Comparison of ENCODE assay signal across 10 cellular contexts in genomic region chr5:177427919-177428573, GRCh38. TPM values are rescaled to one million over a fixed set of nuclear protein-coding genes. Genes with fewer than 3 reads are reported as not detected.
DNase-seq lines count a peak whose midpoint lies in the region; ATAC-seq and TF ChIP-seq lines count a peak whose summit lies in the region.
"Had no signal": no experiment of that assay in that cellular context is flagged by ENCODE, and none has a peak within 500 bp of the region (broad histone marks: within the 10 kb centered on the region; RNA-seq: fewer than 3 reads in every experiment).

No MANE protein-coding gene starts in this region.

- no peak for TF ChIP-seq CTCF in GM23338 (conservative IDR thresholded peaks at IDR 0.05; ENCODE audit: low read depth in 2 of 2)

- peak overlapping the region; percentile 93 for H3K4me2 ChIP-seq in GM23338

- H2AFZ ChIP-seq in GM23338, result no peak overlapping the region

- H3K36me3 Mint-ChIP-seq in GM23338 (ENCODE audit: low read depth) (peaks cover 7% of the 10 kb centered on the region; the same call in 2 of the 3 replicates), T-cell (peaks cover 8% of the 10 kb centered on the region)
- peaks cover 75% of the 10 kb centered on the region for H3K36me3 Mint-ChIP-seq in stimulated activated effector memory CD8-positive, alpha-beta T cell treated with anti-CD3 and anti-CD28 coated beads, Interleukin-12 subunit alpha, Interleukin-12 subunit beta, amount 100 ng/mL, for 72 hours

- H3F3A ChIP-seq in GM23338 (replicated peaks; ENCODE audit: low read depth), result peaks cover 16% of the 10 kb centered on the region

- no peak overlapping the region for H3K27ac ChIP-seq in GM23338 (ENCODE audit: low read depth)
- peak overlapping the region in 1 of 2 donors; percentile 97 for H3K27ac ChIP-seq in esophagus (ENCODE audit: low read depth in 2 of 2, low read length in 1 of 2)

- H3K4me3 ChIP-seq in GM23338 (peak overlapping the region; percentile 89), esophagus (ENCODE audit: low read depth in 1 of 2, low read length in 2 of 2) (peak overlapping the region; percentile 3 to 84)

- CTCF ChIA-PET in T-cell (lab: Charles Lee), result interaction anchor here in 1 of 2 donors (0.9 to 3.2 kb wide), 4 partner anchors 11 to 27 kb away, joined by 3 to 37 read pairs (median 16); no protein-coding TSS in a partner anchor

- WGBS in esophagus, 2 donors, result 55 to 57% methylated on average over 11 of the region's 11 CpGs

- H3K79me2 ChIP-seq in GM23338 (replicated peaks; ENCODE audit: insufficient read depth), result peaks cover 21% of the 10 kb centered on the region

- H4K20me1 ChIP-seq in GM23338 (replicated peaks; ENCODE audit: insufficient read depth), result peaks cover 13% of the 10 kb centered on the region

- no peaks in the 10 kb centered on the region for H3K9me2 ChIP-seq in GM23338 (ENCODE audit: insufficient read depth)

- H3K9me3 Mint-ChIP-seq in GM23338, result no peaks in the 10 kb centered on the region; the same call in 2 of the 3 replicates
- no peaks in the 10 kb centered on the region for H3K9me3 Mint-ChIP-seq in T-cell
- no peaks in the 10 kb centered on the region for H3K9me3 Mint-ChIP-seq in stimulated activated effector memory CD8-positive, alpha-beta T cell treated with anti-CD3 and anti-CD28 coated beads, Interleukin-12 subunit alpha, Interleukin-12 subunit beta, amount 100 ng/mL, for 72 hours

- H3K4me1 Mint-ChIP-seq in GM23338, result peaks cover 24% of the 10 kb centered on the region
- peaks cover 61 to 76% (median 74%) of the 10 kb centered on the region in 3 donors for H3K4me1 Mint-ChIP-seq in T-cell
- H3K4me1 Mint-ChIP-seq in stimulated activated effector memory CD8-positive, alpha-beta T cell treated with anti-CD3 and anti-CD28 coated beads, Interleukin-12 subunit alpha, Interleukin-12 subunit beta, amount 100 ng/mL, for 72 hours, result peaks cover 68% of the 10 kb centered on the region

- no peak for ATAC-seq in GM23338
- ATAC-seq in T-cell (replicated peaks in 1 of 4), result no peak
- no peak for ATAC-seq in stimulated activated effector memory CD8-positive, alpha-beta T cell treated with anti-CD3 and anti-CD28 coated beads, Interleukin-12 subunit alpha, Interleukin-12 subunit beta, amount 100 ng/mL, for 72 hours
- ATAC-seq in GM21360 (IDR thresholded peaks at IDR 0.05; ENCODE audit: unreplicated experiment), result no peak

- intact Hi-C loops in head of caudate nucleus (cut with DNase I), result loop anchor here (2.0 to 5.0 kb wide), 2 partner anchors 25 to 89 kb away; partner anchors contain the start of gene DDX41

- no peaks in the 10 kb centered on the region for H3K9me3 ChIP-seq in esophagus (ENCODE audit: control insufficient read depth in 2 of 2, insufficient read depth in 1 of 2, low read depth in 1 of 2, low read length in 1 of 2)

- H3K4me1 ChIP-seq in GM23338 (ENCODE audit: insufficient read depth) (peaks cover 20% of the 10 kb centered on the region), esophagus (ENCODE audit: control insufficient read depth in 2 of 2, insufficient read depth in 2 of 2, low read length in 1 of 2) (peaks cover 7 to 39% of the 10 kb centered on the region in 2 donors)

- H3K27me3 ChIP-seq in GM23338 (ENCODE audit: insufficient read depth), result no peaks in the 10 kb centered on the region
- H3K27me3 ChIP-seq in esophagus (ENCODE audit: control insufficient read depth in 1 of 2, insufficient read depth in 2 of 2, low read length in 2 of 2), result no peaks in the 10 kb centered on the region

- H3K27ac Mint-ChIP-seq in GM23338 (no peak overlapping the region), T-cell (peak overlapping the region; percentile 95)
- H3K27ac Mint-ChIP-seq in stimulated activated effector memory CD8-positive, alpha-beta T cell treated with anti-CD3 and anti-CD28 coated beads, Interleukin-12 subunit alpha, Interleukin-12 subunit beta, amount 100 ng/mL, for 72 hours, result peak overlapping the region; percentile 93

- DNase-seq in GM23338 (ENCODE audit: low spot score), result no peak
- DNase-seq in T-cell, result peak in 2 of 34 experiments; percentile 18 to 22
- DNase-seq in stimulated activated effector memory CD8-positive, alpha-beta T cell treated with anti-CD3 and anti-CD28 coated beads, Interleukin-12 subunit alpha, Interleukin-12 subunit beta, amount 100 ng/mL, for 72 hours (ENCODE audit: low spot score in 2 of 2), result peak in 1 of 2 donors; percentile 78
- no peak for DNase-seq in GDM1 (lab: John Stamatoyannopoulos, UW)
- no peak for DNase-seq in NCI-H146 (lab: John Stamatoyannopoulos, UW)
- DNase-seq in head of caudate nucleus, result no peak

- H3K4me3 Mint-ChIP-seq in GM23338, result peak overlapping the region; percentile 84
- H3K4me3 Mint-ChIP-seq in T-cell, result peak overlapping the region; percentile 79 to 92 (median 86)
- H3K4me3 Mint-ChIP-seq in stimulated activated effector memory CD8-positive, alpha-beta T cell treated with anti-CD3 and anti-CD28 coated beads, Interleukin-12 subunit alpha, Interleukin-12 subunit beta, amount 100 ng/mL, for 72 hours, result peak overlapping the region; percentile 76

- POLR2A ChIA-PET in T-cell (lab: Charles Lee), result interaction anchor here in 1 of 2 donors (1.0 kb wide), 1 partner anchor 16 kb away, joined by 3 read pairs; no protein-coding TSS in a partner anchor

- no peaks in the 10 kb centered on the region; the same call in 1 of the 2 replicates for H3K36me3 ChIP-seq in GM23338 (ENCODE audit: insufficient read depth)
- H3K36me3 ChIP-seq in esophagus (ENCODE audit: control insufficient read depth in 2 of 2, insufficient read depth in 2 of 2, low read length in 1 of 2), result peaks cover 0 to 16% of the 10 kb centered on the region in 2 donors

- H3K27me3 Mint-ChIP-seq in GM23338 (ENCODE audit: insufficient read depth, low read depth, poor library complexity) (peaks cover 21% of the 10 kb centered on the region), T-cell (no peaks in the 10 kb centered on the region)

TF ChIP-seq in GM23338, 12 proteins besides CTCF, POLR2A, EP300 and RAD21 (continues in another document):
- no peak for TF ChIP-seq ZNF331 (CRISPR knock-in tag; IDR thresholded peaks at IDR 0.05; ENCODE audit: low read depth)

RNA-seq across cellular contexts. Expression of gene GRK6, which starts 1.6 kb away (rescaled TPM):
- total RNA-seq in GM23338 (2014; rRNA removed; shearing (Covaris generic)), result 37.2 and 56.8 TPM in 2 replicates
- polyA plus RNA-seq in GM23338 (2016; fragmentation: Nextera tagmentation; extraction: Ambion mirVana) (13.0 and 18.7 TPM in 2 replicates), esophagus (10 to 100 TPM; 10.4 to 19.8 TPM)
- total RNA-seq in T-cell, result 100 to 1,000 TPM; 196 to 226 (median 216) TPM

RNA-seq across cellular contexts. Expression of gene PRR7, which starts 18.6 kb away (rescaled TPM):
- total RNA-seq in GM23338 (2014; rRNA removed; shearing (Covaris generic)), result 6.4 and 9.7 TPM in 2 replicates
- polyA plus RNA-seq in GM23338 (2016; fragmentation: Nextera tagmentation; extraction: Ambion mirVana) (7.6 and 7.7 TPM in 2 replicates), esophagus (1 to 10 TPM; 2.0 to 4.9 TPM)
- 10 to 100 TPM in 4 of 5 donors, 1 to 10 TPM in 1; 9.5 to 28.2 (median 12.3) TPM for total RNA-seq in T-cell

RNA-seq across cellular contexts. Expression of gene F12, which starts 18.7 kb away (rescaled TPM):
- 2.6 and 2.9 TPM in 2 replicates for total RNA-seq in GM23338 (2014; rRNA removed; shearing (Covaris generic))
- polyA plus RNA-seq in GM23338 (2016; fragmentation: Nextera tagmentation; extraction: Ambion mirVana) (8.0 and 8.1 TPM in 2 replicates), esophagus (10 to 100 TPM; 18.1 to 33.5 TPM)
- under 1 TPM in 4 of 5 donors, not detected in 1; 0.28 to 0.98 (median 0.42) TPM for total RNA-seq in T-cell

RNA-seq across cellular contexts. Expression of gene PFN3, which starts 27.6 kb away (rescaled TPM):
- total RNA-seq in GM23338 (2014; rRNA removed; shearing (Covaris generic)), result 1.9 TPM in 1 of 2 replicates, not detected in the other
- polyA plus RNA-seq in GM23338 (2016; fragmentation: Nextera tagmentation; extraction: Ambion mirVana) (2.0 and 3.1 TPM in 2 replicates), esophagus (under 1 TPM in 1 of 2 donors, not detected in 1; 0.21 TPM)
- total RNA-seq in T-cell, result not detected
- total RNA-seq: lung, RPMI7951 had no signal
- polyA plus RNA-seq: lung had no signal

RNA-seq across cellular contexts. Expression of gene SLC34A1, which starts 43.8 kb away (rescaled TPM):
- 0.31 TPM in 1 of 2 replicates, not detected in the other for total RNA-seq in GM23338 (2014; rRNA removed; shearing (Covaris generic))
- polyA plus RNA-seq in GM23338 (2016; fragmentation: Nextera tagmentation; extraction: Ambion mirVana) (not detected in 2 replicates), esophagus (under 1 TPM; 0.13 to 0.49 TPM)
- total RNA-seq in T-cell, result under 1 TPM in 3 of 5 donors, not detected in 2; 0.13 to 0.18 (median 0.16) TPM
- total RNA-seq: lung, RPMI7951 had no signal
